2 cellular contexts compared by ENCODE assay signal in the genomic region with DNA sequence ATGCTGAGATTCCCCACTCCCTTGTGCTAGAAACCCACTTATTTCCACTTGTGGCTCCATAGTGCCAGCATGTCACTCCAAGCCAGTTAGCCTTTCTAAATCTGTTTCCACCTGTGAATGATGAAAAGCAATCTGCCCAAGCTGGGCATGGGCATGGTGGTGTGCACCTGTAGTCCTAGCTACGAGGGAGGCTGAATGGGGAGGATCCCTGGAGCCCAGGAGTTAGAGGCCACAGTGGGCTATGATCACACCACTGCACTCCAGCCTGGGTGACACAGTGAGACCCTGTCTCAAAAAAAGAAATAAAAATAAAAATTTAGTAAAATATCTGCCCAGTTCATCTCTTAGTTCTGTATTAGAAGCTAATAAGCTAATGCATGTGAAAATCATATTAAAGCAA.
TF ChIP-seq lines count a peak whose summit lies in the region.

No MANE protein-coding gene starts in this region.

TF ChIP-seq in HepG2, 621 proteins besides CTCF, POLR2A, EP300 and RAD21:
- TF ChIP-seq, protein P1, sequence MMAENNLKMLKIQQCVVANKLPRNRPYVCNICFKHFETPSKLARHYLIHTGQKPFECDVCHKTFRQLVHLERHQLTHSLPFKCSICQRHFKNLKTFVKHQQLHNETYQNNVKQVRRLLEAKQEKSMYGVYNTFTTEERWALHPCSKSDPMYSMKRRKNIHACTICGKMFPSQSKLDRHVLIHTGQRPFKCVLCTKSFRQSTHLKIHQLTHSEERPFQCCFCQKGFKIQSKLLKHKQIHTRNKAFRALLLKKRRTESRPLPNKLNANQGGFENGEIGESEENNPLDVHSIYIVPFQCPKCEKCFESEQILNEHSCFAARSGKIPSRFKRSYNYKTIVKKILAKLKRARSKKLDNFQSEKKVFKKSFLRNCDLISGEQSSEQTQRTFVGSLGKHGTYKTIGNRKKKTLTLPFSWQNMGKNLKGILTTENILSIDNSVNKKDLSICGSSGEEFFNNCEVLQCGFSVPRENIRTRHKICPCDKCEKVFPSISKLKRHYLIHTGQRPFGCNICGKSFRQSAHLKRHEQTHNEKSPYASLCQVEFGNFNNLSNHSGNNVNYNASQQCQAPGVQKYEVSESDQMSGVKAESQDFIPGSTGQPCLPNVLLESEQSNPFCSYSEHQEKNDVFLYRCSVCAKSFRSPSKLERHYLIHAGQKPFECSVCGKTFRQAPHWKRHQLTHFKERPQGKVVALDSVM (CRISPR knock-in tag; IDR thresholded peaks at IDR 0.05), result peak; percentile 90
- TF ChIP-seq ZMYM3 (CRISPR knock-in tag; IDR thresholded peaks at IDR 0.05), result 0 out of 2 replicates have a peak, but pooled peaks have one; percentile 38
- peak; percentile 6; the same call in 1 of the 2 replicates for TF ChIP-seq ZMYM4 (CRISPR knock-in tag; IDR thresholded peaks at IDR 0.05)
- no peak for TF ChIP-seq NCOA1 (CRISPR knock-in tag; IDR thresholded peaks at IDR 0.05)

TF ChIP-seq in H1, 55 proteins besides CTCF, POLR2A, EP300 and RAD21:
- TF ChIP-seq MAFK (IDR thresholded peaks at IDR 0.05; ENCODE audit: low read depth, low read length) (no peak), KDM5A (IDR thresholded peaks at IDR 0.05; ENCODE audit: low read length) (no peak), KDM4A (IDR thresholded peaks at IDR 0.05; ENCODE audit: low read depth, low read length, severe bottlenecking) (no peak), TCF12 (IDR thresholded peaks at IDR 0.05; ENCODE audit: low read depth, low read length) (no peak), NRF1 (IDR thresholded peaks at IDR 0.05; ENCODE audit: low read depth, low read length) (no peak), BACH1 (IDR thresholded peaks at IDR 0.05; ENCODE audit: low read length) (no peak), TAF7 (optimal IDR thresholded peaks at IDR 0.05; ENCODE audit: borderline replicate concordance, low read depth, low read length) (no peak), TEAD4 (IDR thresholded peaks at IDR 0.05; ENCODE audit: low read depth, low read length) (no peak), ASH2L (IDR thresholded peaks at IDR 0.05; ENCODE audit: low read length) (no peak), YY1 (IDR thresholded peaks at IDR 0.05; ENCODE audit: low read depth, low read length) (no peak), CBX5 (IDR thresholded peaks at IDR 0.05; ENCODE audit: low read depth, low read length) (no peak), SRF (IDR thresholded peaks at IDR 0.05; ENCODE audit: low read depth, low read length) (no peak)
- TF ChIP-seq, protein P2, sequence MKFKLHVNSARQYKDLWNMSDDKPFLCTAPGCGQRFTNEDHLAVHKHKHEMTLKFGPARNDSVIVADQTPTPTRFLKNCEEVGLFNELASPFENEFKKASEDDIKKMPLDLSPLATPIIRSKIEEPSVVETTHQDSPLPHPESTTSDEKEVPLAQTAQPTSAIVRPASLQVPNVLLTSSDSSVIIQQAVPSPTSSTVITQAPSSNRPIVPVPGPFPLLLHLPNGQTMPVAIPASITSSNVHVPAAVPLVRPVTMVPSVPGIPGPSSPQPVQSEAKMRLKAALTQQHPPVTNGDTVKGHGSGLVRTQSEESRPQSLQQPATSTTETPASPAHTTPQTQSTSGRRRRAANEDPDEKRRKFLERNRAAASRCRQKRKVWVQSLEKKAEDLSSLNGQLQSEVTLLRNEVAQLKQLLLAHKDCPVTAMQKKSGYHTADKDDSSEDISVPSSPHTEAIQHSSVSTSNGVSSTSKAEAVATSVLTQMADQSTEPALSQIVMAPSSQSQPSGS (IDR thresholded peaks at IDR 0.05; ENCODE audit: low read length), result no peak
- TF ChIP-seq, protein P3, sequence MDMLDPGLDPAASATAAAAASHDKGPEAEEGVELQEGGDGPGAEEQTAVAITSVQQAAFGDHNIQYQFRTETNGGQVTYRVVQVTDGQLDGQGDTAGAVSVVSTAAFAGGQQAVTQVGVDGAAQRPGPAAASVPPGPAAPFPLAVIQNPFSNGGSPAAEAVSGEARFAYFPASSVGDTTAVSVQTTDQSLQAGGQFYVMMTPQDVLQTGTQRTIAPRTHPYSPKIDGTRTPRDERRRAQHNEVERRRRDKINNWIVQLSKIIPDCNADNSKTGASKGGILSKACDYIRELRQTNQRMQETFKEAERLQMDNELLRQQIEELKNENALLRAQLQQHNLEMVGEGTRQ (IDR thresholded peaks at IDR 0.05; ENCODE audit: low read length), result no peak
